In the genomic region with DNA sequence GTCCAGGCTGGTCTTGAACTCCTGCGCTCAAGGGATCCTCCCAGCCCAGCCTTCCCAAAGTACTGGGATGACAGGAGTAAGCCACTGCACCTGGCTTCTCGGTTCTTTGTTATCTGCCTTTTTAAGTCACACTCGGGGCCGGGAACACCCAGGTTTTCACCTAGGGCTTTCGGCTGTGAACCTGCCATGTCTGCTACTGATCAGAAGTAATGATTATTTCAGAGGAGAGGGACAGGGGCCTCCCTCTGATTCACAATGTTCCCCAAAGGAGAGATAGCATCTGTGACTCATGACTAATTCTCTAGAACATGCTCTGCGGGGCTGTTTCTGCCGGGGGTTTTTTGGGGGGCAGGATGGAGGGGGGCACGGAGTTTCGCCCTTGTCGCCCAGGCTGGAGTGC, we compare ENCODE assay signal across 21 cellular contexts. TPM values are rescaled to one million over a fixed set of nuclear protein-coding genes. Genes with fewer than 3 reads are reported as not detected.
"Had no signal": no experiment of that assay in that cellular context is flagged by ENCODE, and none has a peak within 500 bp of the region (broad histone marks: within the 10 kb centered on the region; RNA-seq: fewer than 3 reads in every experiment).

No MANE protein-coding gene starts in this region.

- H3K27ac ChIP-seq: breast epithelium, gastroesophageal sphincter, heart left ventricle, tibial artery, uterus had no signal

- DNase-seq: activated CD4-positive, alpha-beta memory T cell treated with anti-CD3 and anti-CD28 coated beads for 36 hours; activated CD4-positive, CD25-positive, alpha-beta regulatory T cell treated with anti-CD3 and anti-CD28 coated beads, Interleukin-2, amount 50 U/mL, for 72 hours; activated naive CD4-positive, alpha-beta T cell treated with anti-CD3 and anti-CD28 coated beads, Interleukin-2, amount 10 ng/mL, durations not matched to agents 7 days and 5 days; cortex of kidney; effector CD4-positive, alpha-beta T cell; heart left ventricle; kidney glomerular epithelial cell; left ventricle myocardium superior; occipital lobe; SHP77 treated with DMSO at 0.1 percent for 48 hours; stimulated activated CD4-positive, alpha-beta T cell treated with anti-CD3 and anti-CD28 coated beads, Interleukin-4, amount 100 ng/mL, for 4 hours; stimulated activated naive B cell treated with anti-CD40 and anti-IgM and Interleukin-4, amounts not matched to agents 10 μg/mL and 1 μg/mL and 100 μg/mL, for 72 hours; tibial artery; uterus had no signal

- H3K36me3 Mint-ChIP-seq: activated CD4-positive, alpha-beta memory T cell treated with anti-CD3 and anti-CD28 coated beads for 36 hours; activated naive CD4-positive, alpha-beta T cell treated with anti-CD3 and anti-CD28 coated beads, Interleukin-2, amount 10 ng/mL, durations not matched to agents 7 days and 5 days; stimulated activated naive B cell treated with anti-CD40 and anti-IgM and Interleukin-4, amounts not matched to agents 10 μg/mL and 1 μg/mL and 100 μg/mL, for 72 hours had no signal

- ATAC-seq: activated T-helper 17 cell treated with anti-CD3 and anti-CD28 coated beads, Interleukin-2, amount 50 U/mL, for 72 hours; esophagus mucosa; gastroesophageal sphincter; heart left ventricle; left ventricle myocardium superior; stimulated activated naive B cell treated with anti-CD40 and anti-IgM and Interleukin-4, amounts not matched to agents 10 μg/mL and 1 μg/mL and 100 μg/mL, for 72 hours had no signal

- H3K4me3 ChIP-seq: breast epithelium, gastroesophageal sphincter, heart left ventricle, tibial artery, uterus had no signal

- H3K36me3 ChIP-seq: breast epithelium, gastroesophageal sphincter, heart left ventricle, tibial artery, uterus had no signal

- H3K4me1 ChIP-seq: breast epithelium, gastroesophageal sphincter, heart left ventricle, tibial artery, uterus had no signal

- H3K27me3 Mint-ChIP-seq: activated CD4-positive, alpha-beta memory T cell treated with anti-CD3 and anti-CD28 coated beads for 36 hours; activated naive CD4-positive, alpha-beta T cell treated with anti-CD3 and anti-CD28 coated beads, Interleukin-2, amount 10 ng/mL, durations not matched to agents 7 days and 5 days; activated T-helper 17 cell treated with anti-CD3 and anti-CD28 coated beads, Interleukin-2, amount 50 U/mL, for 72 hours; progenitor cell of endocrine pancreas had no signal

- H3K27me3 ChIP-seq: tibial artery, uterus had no signal

- H3K9me3 ChIP-seq: heart left ventricle, tibial artery, uterus had no signal

- H3K9me3 Mint-ChIP-seq: activated CD4-positive, alpha-beta memory T cell treated with anti-CD3 and anti-CD28 coated beads for 36 hours; activated naive CD4-positive, alpha-beta T cell treated with anti-CD3 and anti-CD28 coated beads, Interleukin-2, amount 10 ng/mL, durations not matched to agents 7 days and 5 days; activated T-helper 17 cell treated with anti-CD3 and anti-CD28 coated beads, Interleukin-2, amount 50 U/mL, for 72 hours; stimulated activated naive B cell treated with anti-CD40 and anti-IgM and Interleukin-4, amounts not matched to agents 10 μg/mL and 1 μg/mL and 100 μg/mL, for 72 hours had no signal

- H3K27ac Mint-ChIP-seq: activated CD4-positive, alpha-beta memory T cell treated with anti-CD3 and anti-CD28 coated beads for 36 hours; activated naive CD4-positive, alpha-beta T cell treated with anti-CD3 and anti-CD28 coated beads, Interleukin-2, amount 10 ng/mL, durations not matched to agents 7 days and 5 days; activated T-helper 17 cell treated with anti-CD3 and anti-CD28 coated beads, Interleukin-2, amount 50 U/mL, for 72 hours; progenitor cell of endocrine pancreas; stimulated activated naive B cell treated with anti-CD40 and anti-IgM and Interleukin-4, amounts not matched to agents 10 μg/mL and 1 μg/mL and 100 μg/mL, for 72 hours had no signal

- H3K4me3 Mint-ChIP-seq: activated CD4-positive, alpha-beta memory T cell treated with anti-CD3 and anti-CD28 coated beads for 36 hours; activated naive CD4-positive, alpha-beta T cell treated with anti-CD3 and anti-CD28 coated beads, Interleukin-2, amount 10 ng/mL, durations not matched to agents 7 days and 5 days; activated T-helper 17 cell treated with anti-CD3 and anti-CD28 coated beads, Interleukin-2, amount 50 U/mL, for 72 hours; stimulated activated naive B cell treated with anti-CD40 and anti-IgM and Interleukin-4, amounts not matched to agents 10 μg/mL and 1 μg/mL and 100 μg/mL, for 72 hours had no signal

- H3K4me1 Mint-ChIP-seq: activated naive CD4-positive, alpha-beta T cell treated with anti-CD3 and anti-CD28 coated beads, Interleukin-2, amount 10 ng/mL, durations not matched to agents 7 days and 5 days; activated T-helper 17 cell treated with anti-CD3 and anti-CD28 coated beads, Interleukin-2, amount 50 U/mL, for 72 hours; stimulated activated naive B cell treated with anti-CD40 and anti-IgM and Interleukin-4, amounts not matched to agents 10 μg/mL and 1 μg/mL and 100 μg/mL, for 72 hours had no signal

RNA-seq across cellular contexts. Expression of a gene that starts 26.9 kb away (rescaled TPM):
- total RNA-seq: astrocyte, esophagus mucosa, left ventricle myocardium superior, occipital lobe, progenitor cell of endocrine pancreas, uterus had no signal
- polyA plus RNA-seq: heart left ventricle, neural cell had no signal
